9 cellular contexts compared by ENCODE assay signal in the genomic region with DNA sequence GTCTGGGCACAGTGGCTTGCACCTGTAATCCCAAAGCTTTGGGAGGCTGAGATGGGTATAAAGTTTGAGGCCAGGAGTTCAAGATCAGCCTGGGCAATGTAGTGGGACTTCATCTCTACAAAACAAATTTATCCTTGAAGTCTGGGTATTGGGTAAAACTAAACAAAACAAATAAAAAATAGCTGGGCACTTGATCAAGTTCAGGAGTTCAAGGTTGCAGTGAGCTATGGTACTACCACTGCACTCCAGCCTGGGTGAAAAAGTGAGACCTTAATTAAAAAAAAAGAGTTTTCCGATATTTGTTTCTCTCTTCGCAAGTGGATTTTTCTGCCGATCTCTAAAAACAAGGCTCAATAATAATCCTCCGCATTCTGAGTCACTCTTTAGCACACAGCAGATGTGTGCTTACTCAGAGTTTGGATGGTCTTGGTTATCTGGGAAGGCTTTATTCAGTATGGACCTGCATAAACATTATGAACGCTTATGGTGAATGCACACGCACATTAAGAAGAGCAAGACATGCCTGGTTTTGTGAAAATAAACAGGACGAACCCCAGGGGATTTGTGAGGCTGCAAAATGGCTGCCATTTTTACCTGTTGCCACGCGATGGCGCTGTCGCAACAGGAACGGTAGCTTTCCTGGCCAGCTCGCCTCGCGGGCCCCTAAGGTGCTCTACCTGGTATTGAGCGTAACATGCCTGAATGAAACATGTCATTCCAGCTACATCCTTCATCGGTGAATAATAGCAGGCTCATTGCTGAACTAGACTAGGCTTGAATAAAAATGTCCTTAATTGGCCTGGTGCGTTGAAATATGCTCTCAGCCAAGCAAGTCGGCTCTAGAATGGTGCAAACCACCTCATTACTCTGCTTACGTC. TPM values are rescaled to one million over a fixed set of nuclear protein-coding genes. Genes with fewer than 3 reads are reported as not detected.
DNase-seq lines count a peak whose midpoint lies in the region; ATAC-seq, FAIRE-seq and TF ChIP-seq lines count a peak whose summit lies in the region.
"Had no signal": no experiment of that assay in that cellular context is flagged by ENCODE, and none has a peak within 500 bp of the region (broad histone marks: within the 10 kb centered on the region; RNA-seq: fewer than 3 reads in every experiment).

No MANE protein-coding gene starts in this region.

- no peaks in the 10 kb centered on the region for H4K20me1 ChIP-seq in OCI-LY7 (ENCODE audit: insufficient read depth, low read length)

- TF ChIP-seq CTCF in D721Med (IDR thresholded peaks at IDR 0.05; ENCODE audit: insufficient read depth, missing control alignments) (peak; percentile 89), OCI-LY7 (conservative IDR thresholded peaks at IDR 0.05; ENCODE audit: low read length) (peak; percentile 95), fibroblast of mammary gland (conservative IDR thresholded peaks at IDR 0.05; ENCODE audit: control insufficient read depth, insufficient read depth, low read depth, low read length) (peak; percentile 94), neutrophil (IDR thresholded peaks at IDR 0.05) (peak; percentile 52), tibial nerve (IDR thresholded peaks at IDR 0.05) (peak; percentile 68 to 85 (median 82))

- no peaks in the 10 kb centered on the region for H3K9me3 Mint-ChIP-seq in activated T-cell treated with anti-CD3 and anti-CD28 coated beads, Interleukin-2, amount 50 U/mL, for 72 hours

- no peak overlapping the region for H3K27ac Mint-ChIP-seq in activated T-cell treated with anti-CD3 and anti-CD28 coated beads, Interleukin-2, amount 50 U/mL, for 72 hours

- no peak for DNase-seq in D721Med (ENCODE audit: insufficient read length, low spot score)
- DNase-seq in HuH-7 (ENCODE audit: low spot score) = peak; percentile 30
- peak; percentile 73 for DNase-seq in OCI-LY7 (ENCODE audit: low spot score)
- DNase-seq in activated T-cell treated with anti-CD3 and anti-CD28 coated beads, Interleukin-2, amount 50 U/mL, for 72 hours = peak; percentile 46 to 48
- peak; percentile 79 for DNase-seq in fibroblast of mammary gland (ENCODE audit: low read depth)
- DNase-seq in tibial nerve (ENCODE audit: low spot score in 2 of 2) = peak in 1 of 2 donors; percentile 24

- no peak overlapping the region for H3K4me2 ChIP-seq in OCI-LY7 (ENCODE audit: low read length)

- H3K36me3 Mint-ChIP-seq in activated T-cell treated with anti-CD3 and anti-CD28 coated beads, Interleukin-2, amount 50 U/mL, for 72 hours (ENCODE audit: insufficient read depth in 2 of 2) = no peaks in the 10 kb centered on the region

- POLR2A ChIA-PET in OCI-LY7 (lab: Charles Lee) = interaction anchor here (0.6 to 1.3 kb wide), 3 partner anchors 10 to 758 kb away, joined by 3 to 4 read pairs (median 3); no protein-coding TSS in a partner anchor

- H3K27me3 Mint-ChIP-seq in activated T-cell treated with anti-CD3 and anti-CD28 coated beads, Interleukin-2, amount 50 U/mL, for 72 hours (ENCODE audit: low read depth) = peaks cover 30% of the 10 kb centered on the region

- TF ChIP-seq POLR2A in tibial nerve (IDR thresholded peaks at IDR 0.05) = no peak

- H3K79me2 ChIP-seq in OCI-LY7 (ENCODE audit: insufficient read depth, low read depth, low read length) = no peaks in the 10 kb centered on the region

- H3K36me3 ChIP-seq in OCI-LY7 (ENCODE audit: insufficient read depth, low read length) (no peaks in the 10 kb centered on the region), neutrophil (no peaks in the 10 kb centered on the region), tibial nerve (no peaks in the 10 kb centered on the region)

- no TSS peak for BruUV-seq in OCI-LY7 (replicated peaks; lab: Mats Ljungman, UMichigan)

- intact Hi-C loops in OCI-LY7 (cut with micrococcal nuclease; ENCODE audit: unreplicated experiment) = loop anchor here (2.0 to 10.0 kb wide), 4 partner anchors 54 to 1623 kb away; no protein-coding TSS in a partner anchor

- H3K27me3 ChIP-seq in neutrophil = peaks cover 12% of the 10 kb centered on the region
- H3K27me3 ChIP-seq in tibial nerve = no peaks in the 10 kb centered on the region

- H3K4me3 Mint-ChIP-seq in activated T-cell treated with anti-CD3 and anti-CD28 coated beads, Interleukin-2, amount 50 U/mL, for 72 hours = no peak overlapping the region

- FAIRE-seq in D721Med (lab: Jason Lieb, UNC) = no peak
- FAIRE-seq: colon had no signal

- 15 to 18% methylated on average over 20 of the region's 20 CpGs for WGBS in tibial nerve, 2 donors

- H3K27ac ChIP-seq in OCI-LY7 (ENCODE audit: low read depth, low read length, poor library complexity, severe bottlenecking) = no peak overlapping the region
- no peak overlapping the region for H3K27ac ChIP-seq in neutrophil
- H3K27ac ChIP-seq in tibial nerve = no peak overlapping the region

- H3K4me1 ChIP-seq in OCI-LY7 (ENCODE audit: insufficient read depth, low read length, poor library complexity, severe bottlenecking) = no peaks in the 10 kb centered on the region
- H3K4me1 ChIP-seq in neutrophil (ENCODE audit: control insufficient read depth in 1 of 2, insufficient read depth in 1 of 2, low read depth in 1 of 2, low read length in 1 of 2) = no peaks in the 10 kb centered on the region
- peaks cover 0 to 10% (median 3%) of the 10 kb centered on the region in 4 donors for H3K4me1 ChIP-seq in tibial nerve

- TF ChIP-seq EP300 in tibial nerve (IDR thresholded peaks at IDR 0.05) = no peak

- H3K4me3 ChIP-seq in OCI-LY7 (ENCODE audit: low read depth, low read length, poor library complexity, severe bottlenecking) (no peak overlapping the region), fibroblast of mammary gland (ENCODE audit: control insufficient read depth, low read depth, low read length) (peak overlapping the region; percentile 22), neutrophil (ENCODE audit: low read depth in 1 of 2, low read length in 1 of 2) (no peak overlapping the region), tibial nerve (peak overlapping the region in 1 of 4 donors; percentile 10)

- CTCF ChIA-PET in OCI-LY7 (lab: Charles Lee; ENCODE audit: unreplicated experiment) = interaction anchor here (1.1 kb wide), 1 partner anchor 71 kb away, joined by 3 read pairs; no protein-coding TSS in a partner anchor

- ATAC-seq in GM21360 (IDR thresholded peaks at IDR 0.05; ENCODE audit: unreplicated experiment) = peak; percentile 87
- peak; percentile 61 to 66 for ATAC-seq in activated T-cell treated with anti-CD3 and anti-CD28 coated beads, Interleukin-2, amount 50 U/mL, for 72 hours (replicated peaks in 1 of 2)

- H2AFZ ChIP-seq in OCI-LY7 (ENCODE audit: low read length) = no peak overlapping the region

- H3K9me2 ChIP-seq in OCI-LY7 (ENCODE audit: insufficient read depth, low read length) = no peaks in the 10 kb centered on the region

- H3K9me3 ChIP-seq in OCI-LY7 (ENCODE audit: low read length) (no peaks in the 10 kb centered on the region), neutrophil (no peaks in the 10 kb centered on the region), tibial nerve (no peaks in the 10 kb centered on the region)

- H3K4me1 Mint-ChIP-seq in activated T-cell treated with anti-CD3 and anti-CD28 coated beads, Interleukin-2, amount 50 U/mL, for 72 hours (ENCODE audit: low read depth) = no peaks in the 10 kb centered on the region

RNA-seq across cellular contexts. Expression of gene OPN5, which starts 6.0 kb away (rescaled TPM):
- total RNA-seq in OCI-LY7 (2014; rRNA removed; shearing (Covaris generic)) = not detected in 2 replicates
- total RNA-seq in OCI-LY7 (2022) (not detected in 2 replicates), tibial nerve (not detected)
- not detected for total RNA-seq in activated T-cell treated with anti-CD3 and anti-CD28 coated beads, Interleukin-2, amount 50 U/mL, for 72 hours
